Comparison of ENCODE assay signal across 15 cellular contexts in the genomic region with DNA sequence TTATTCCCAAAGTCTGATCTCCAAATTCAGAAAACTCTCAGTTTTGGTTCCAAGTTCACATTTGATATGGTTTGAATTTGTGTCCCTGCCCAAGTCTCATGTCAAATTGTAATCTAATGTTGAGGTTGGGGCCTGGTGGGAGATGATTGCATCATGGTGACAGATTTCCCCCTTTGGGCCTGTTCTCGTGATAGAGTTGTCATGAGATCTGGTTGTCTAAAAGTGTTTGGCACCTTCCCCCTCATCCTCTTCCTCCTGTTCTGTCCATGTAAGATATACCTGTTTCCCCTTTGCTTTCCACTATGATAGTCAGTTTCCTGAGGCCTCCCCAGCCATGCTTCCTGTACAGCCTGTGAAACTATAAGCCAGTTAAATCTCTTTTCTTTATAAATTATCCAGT.
A peak's percentile ranks its signal among the peaks of the same experiment; 100 is the strongest.
DNase-seq lines count a peak whose midpoint lies in the region; ATAC-seq and TF ChIP-seq lines count a peak whose summit lies in the region.
"Had no signal": no experiment of that assay in that cellular context is flagged by ENCODE, and none has a peak within 500 bp of the region (broad histone marks: within the 10 kb centered on the region; RNA-seq: fewer than 3 reads in every experiment).

No MANE protein-coding gene starts in this region.

- peaks cover 0 to 6% (median 0%) of the 10 kb centered on the region in 9 donors for H3K4me1 ChIP-seq in heart right ventricle
- no peaks in the 10 kb centered on the region for H3K4me1 ChIP-seq in HCT116 (ENCODE audit: control insufficient read depth in 1 of 2, insufficient read depth in 2 of 2, low read length in 2 of 2)
- H3K4me1 ChIP-seq in neural progenitor cell = peaks cover 2% of the 10 kb centered on the region
- H3K4me1 ChIP-seq in osteoblast (ENCODE audit: insufficient read depth, low read length) = peaks cover 5% of the 10 kb centered on the region
- H3K4me1 ChIP-seq: BLaER1, Caco-2 had no signal

- H3K36me3 ChIP-seq in heart right ventricle (no peaks in the 10 kb centered on the region), HCT116 (ENCODE audit: control insufficient read depth in 1 of 2, insufficient read depth in 2 of 2, low read length in 2 of 2) (no peaks in the 10 kb centered on the region), neural progenitor cell (no peaks in the 10 kb centered on the region), osteoblast (ENCODE audit: insufficient read depth, low read length) (no peaks in the 10 kb centered on the region), MG63 (no peaks in the 10 kb centered on the region)
- H3K36me3 ChIP-seq: BLaER1 had no signal

- H3K27ac ChIP-seq in heart right ventricle (peak overlapping the region in 6 of 10 donors; percentile 60 to 75 (median 70)), HCT116 (ENCODE audit: low read depth, low read length) (no peak overlapping the region), neural progenitor cell (no peak overlapping the region), osteoblast (ENCODE audit: low read depth, low read length) (no peak overlapping the region)
- H3K27ac ChIP-seq: BLaER1 had no signal

- no peaks in the 10 kb centered on the region for H3K27me3 ChIP-seq in heart right ventricle
- H3K27me3 ChIP-seq in HCT116 (ENCODE audit: insufficient read depth, low read length) = no peaks in the 10 kb centered on the region
- no peaks in the 10 kb centered on the region for H3K27me3 ChIP-seq in neural progenitor cell
- no peaks in the 10 kb centered on the region for H3K27me3 ChIP-seq in osteoblast (ENCODE audit: insufficient read depth, low read length)
- no peaks in the 10 kb centered on the region for H3K27me3 ChIP-seq in MG63
- H3K27me3 ChIP-seq: BLaER1 had no signal

- H3K79me2 ChIP-seq in HCT116 (ENCODE audit: insufficient read depth, low read length) (no peaks in the 10 kb centered on the region), neural progenitor cell (ENCODE audit: low read depth) (no peaks in the 10 kb centered on the region), osteoblast (ENCODE audit: insufficient read depth, low read length) (no peaks in the 10 kb centered on the region)

- no peaks in the 10 kb centered on the region for H3K27me3 Mint-ChIP-seq in neural progenitor cell (ENCODE audit: insufficient read depth, low read depth)
- peaks cover 1% of the 10 kb centered on the region for H3K27me3 Mint-ChIP-seq in activated T-helper 1 cell treated with anti-CD3 and anti-CD28 coated beads, Interleukin-12 subunit alpha, Interleukin-12 subunit beta, Interleukin-2, Interleukin-4 antibody, amounts not matched to agents 30 ng/mL and 10 ng/mL and 1 ng/mL, durations not matched to agents 14 hours and 24 hours and 36 hours (ENCODE audit: insufficient read depth)

- no TSS peak for BruUV-seq in HCT116 (replicated peaks; lab: Mats Ljungman, UMichigan)

- POLR2A ChIA-PET in HCT116 (lab: Charles Lee) = no interaction called here

- H3K4me3 ChIP-seq in heart right ventricle (no peak overlapping the region), HCT116 (replicated peaks in 1 of 2; ENCODE audit: low read depth in 1 of 2, low read length in 2 of 2) (no peak overlapping the region), neural progenitor cell (no peak overlapping the region), osteoblast (ENCODE audit: insufficient read depth, low read length) (no peak overlapping the region), MG63 (no peak overlapping the region)
- H3K4me3 ChIP-seq: BLaER1 had no signal

- H4K20me1 ChIP-seq in HCT116 (ENCODE audit: insufficient read depth) (no peaks in the 10 kb centered on the region), neural progenitor cell (ENCODE audit: low read depth) (no peaks in the 10 kb centered on the region), osteoblast (ENCODE audit: insufficient read depth, low read length) (no peaks in the 10 kb centered on the region)
- H4K20me1 ChIP-seq: BLaER1 had no signal

- 39 to 48% methylated on average over 1 of the region's 1 CpG for WGBS in heart right ventricle, 2 donors

- ATAC-seq in heart right ventricle (no peak), left ventricle myocardium superior (no peak), HCT116 (no peak)

- H3K9me3 ChIP-seq in heart right ventricle (peaks cover 0 to 9% (median 0%) of the 10 kb centered on the region in 11 donors), HCT116 (ENCODE audit: control insufficient read depth in 1 of 2, insufficient read depth in 1 of 2, low read depth in 1 of 2, low read length in 2 of 2) (no peaks in the 10 kb centered on the region), neural progenitor cell (ENCODE audit: low read depth) (no peaks in the 10 kb centered on the region), osteoblast (ENCODE audit: low read depth, low read length) (no peaks in the 10 kb centered on the region), MG63 (no peaks in the 10 kb centered on the region)
- H3K9me3 ChIP-seq: BLaER1, Caco-2 had no signal

- no peak for TF ChIP-seq RAD21 in HCT116 (IDR thresholded peaks at IDR 0.05; ENCODE audit: low read depth)

- H3K4me3 Mint-ChIP-seq in neural progenitor cell = no peak overlapping the region
- H3K4me3 Mint-ChIP-seq in activated T-helper 1 cell treated with anti-CD3 and anti-CD28 coated beads, Interleukin-12 subunit alpha, Interleukin-12 subunit beta, Interleukin-2, Interleukin-4 antibody, amounts not matched to agents 30 ng/mL and 10 ng/mL and 1 ng/mL, durations not matched to agents 14 hours and 24 hours and 36 hours = no peak overlapping the region
- H3K4me3 Mint-ChIP-seq: CD8-positive, alpha-beta memory T cell had no signal

- no peak overlapping the region for H3K27ac Mint-ChIP-seq in neural progenitor cell
- no peak overlapping the region for H3K27ac Mint-ChIP-seq in activated T-helper 1 cell treated with anti-CD3 and anti-CD28 coated beads, Interleukin-12 subunit alpha, Interleukin-12 subunit beta, Interleukin-2, Interleukin-4 antibody, amounts not matched to agents 30 ng/mL and 10 ng/mL and 1 ng/mL, durations not matched to agents 14 hours and 24 hours and 36 hours
- H3K27ac Mint-ChIP-seq: CD8-positive, alpha-beta memory T cell had no signal

- no peaks in the 10 kb centered on the region for H3K4me1 Mint-ChIP-seq in neural progenitor cell
- H3K4me1 Mint-ChIP-seq in activated T-helper 1 cell treated with anti-CD3 and anti-CD28 coated beads, Interleukin-12 subunit alpha, Interleukin-12 subunit beta, Interleukin-2, Interleukin-4 antibody, amounts not matched to agents 30 ng/mL and 10 ng/mL and 1 ng/mL, durations not matched to agents 14 hours and 24 hours and 36 hours (ENCODE audit: low read depth) = no peaks in the 10 kb centered on the region
- H3K4me1 Mint-ChIP-seq: CD8-positive, alpha-beta memory T cell had no signal

- H3F3A ChIP-seq in neural progenitor cell (ENCODE audit: low read depth) = no peaks in the 10 kb centered on the region

- no peaks in the 10 kb centered on the region for H3K9me2 ChIP-seq in HCT116 (ENCODE audit: insufficient read depth)

- peaks cover 11% of the 10 kb centered on the region for H3K9me3 Mint-ChIP-seq in neural progenitor cell
- H3K9me3 Mint-ChIP-seq in activated T-helper 1 cell treated with anti-CD3 and anti-CD28 coated beads, Interleukin-12 subunit alpha, Interleukin-12 subunit beta, Interleukin-2, Interleukin-4 antibody, amounts not matched to agents 30 ng/mL and 10 ng/mL and 1 ng/mL, durations not matched to agents 14 hours and 24 hours and 36 hours = no peaks in the 10 kb centered on the region
- H3K9me3 Mint-ChIP-seq: CD8-positive, alpha-beta memory T cell had no signal

- TF ChIP-seq CTCF in heart right ventricle (IDR thresholded peaks at IDR 0.05) (no peak), HCT116 (IDR thresholded peaks at IDR 0.05 in 2 of 3, conservative IDR thresholded peaks at IDR 0.05 in 1 of 3; ENCODE audit: borderline replicate concordance in 1 of 3, insufficient read depth in 1 of 3, low read depth in 2 of 3, low read length in 2 of 3) (no peak), neural progenitor cell (IDR thresholded peaks at IDR 0.05) (no peak), osteoblast (IDR thresholded peaks at IDR 0.05; ENCODE audit: extremely low read depth, low read depth, low read length) (no peak)

- RAD21 ChIA-PET in HCT116 (lab: Charles Lee; ENCODE audit: low non-redundant PET in 1 of 2, low total read pairs in 2 of 2, uncharacterized antibody in 2 of 2, unreplicated experiment in 2 of 2) = interaction anchor here in 1 of 2 experiments (0.5 kb wide), 1 partner anchor 178 kb away, joined by 3 read pairs; no protein-coding TSS in a partner anchor

- H3K4me2 ChIP-seq in HCT116 (ENCODE audit: low read length) (no peak overlapping the region), neural progenitor cell (no peak overlapping the region), osteoblast (ENCODE audit: insufficient read depth, low read length) (no peak overlapping the region)
- H3K4me2 ChIP-seq: BLaER1 had no signal

- no peak for DNase-seq in heart right ventricle
- DNase-seq in left ventricle myocardium superior = no peak
- DNase-seq in HCT116 (ENCODE audit: low read depth, low spot score) = no peak
- peak; percentile 43 to 47 for DNase-seq in dermis microvascular lymphatic vessel endothelial cell (ENCODE audit: low read depth in 2 of 2)
- DNase-seq in neural progenitor cell (ENCODE audit: low spot score) = no peak
- no peak for DNase-seq in osteoblast (ENCODE audit: insufficient read length, low spot score, missing footprints)
- no peak for DNase-seq in MG63
- DNase-seq in activated T-helper 1 cell treated with anti-CD3 and anti-CD28 coated beads, Interleukin-12 subunit alpha, Interleukin-12 subunit beta, Interleukin-2, Interleukin-4 antibody, amounts not matched to agents 30 ng/mL and 10 ng/mL and 1 ng/mL, durations not matched to agents 14 hours and 24 hours and 36 hours (ENCODE audit: low spot score) = no peak
- DNase-seq: 8988T; AML-193; Caco-2; CD8-positive, alpha-beta memory T cell; DND-41; GDM1 had no signal

- no peak overlapping the region for H3K9ac ChIP-seq in HCT116 (ENCODE audit: low read length)
- H3K9ac ChIP-seq in neural progenitor cell = no peak overlapping the region
- H3K9ac ChIP-seq: BLaER1 had no signal

- CTCF ChIA-PET in HCT116 (lab: Charles Lee) = no interaction called here

- no peaks in the 10 kb centered on the region for H3K36me3 Mint-ChIP-seq in neural progenitor cell
- H3K36me3 Mint-ChIP-seq in activated T-helper 1 cell treated with anti-CD3 and anti-CD28 coated beads, Interleukin-12 subunit alpha, Interleukin-12 subunit beta, Interleukin-2, Interleukin-4 antibody, amounts not matched to agents 30 ng/mL and 10 ng/mL and 1 ng/mL, durations not matched to agents 14 hours and 24 hours and 36 hours (ENCODE audit: low read depth) = no peaks in the 10 kb centered on the region
- H3K36me3 Mint-ChIP-seq: CD8-positive, alpha-beta memory T cell had no signal

- no peak for TF ChIP-seq POLR2A in HCT116 (IDR thresholded peaks at IDR 0.05; ENCODE audit: borderline replicate concordance, extremely low read depth, insufficient read depth, insufficient read length)

- H2AFZ ChIP-seq in HCT116 (ENCODE audit: low read depth, low read length, poor library complexity, severe bottlenecking) (peak overlapping the region; percentile 29), neural progenitor cell (replicated peaks) (peak overlapping the region; percentile 34), osteoblast (ENCODE audit: low read length) (no peak overlapping the region)

- intact Hi-C loops in heart right ventricle (cut with DNase I) (loop anchor here in 4 of 10 donors (2.0 to 10.0 kb wide), 4 partner anchors 131 to 141 kb away; partner anchors contain the start of gene ARL4A (in 3 of the 4)), left ventricle myocardium superior (cut with micrococcal nuclease) (no loop called here), HCT116 (cut with micrococcal nuclease) (no loop called here)
- intact Hi-C loops in activated T-helper 1 cell treated with anti-CD3 and anti-CD28 coated beads, Interleukin-12 subunit alpha, Interleukin-12 subunit beta, Interleukin-2, Interleukin-4 antibody, amounts not matched to agents 30 ng/mL and 10 ng/mL and 1 ng/mL, durations not matched to agents 14 hours and 24 hours and 36 hours (cut with micrococcal nuclease) = no loop called here

Comparison
In these comparisons a context has a peak if more than half of its experiments do, and no peak if none do; other contexts are left out.
1. DNase-seq: peak in dermis microvascular lymphatic vessel endothelial cell (2 of 2); none in heart right ventricle (0 of 2), left ventricle myocardium superior (single experiment), HCT116 (single experiment), neural progenitor cell (single experiment), osteoblast (single experiment), MG63 (single experiment) and activated T-helper 1 cell treated with anti-CD3 and anti-CD28 coated beads, Interleukin-12 subunit alpha, Interleukin-12 subunit beta, Interleukin-2, Interleukin-4 antibody, amounts not matched to agents 30 ng/mL and 10 ng/mL and 1 ng/mL, durations not matched to agents 14 hours and 24 hours and 36 hours (single experiment).
2. H3K27ac ChIP-seq: peak in heart right ventricle (6 of 10); none in HCT116 (single experiment), neural progenitor cell (single experiment) and osteoblast (single experiment).